Comparison of ENCODE assay signal across 1 cellular context in genomic region chr9:87793292-87793691, GRCh38.
TF ChIP-seq lines count a peak whose summit lies in the region.

No MANE protein-coding gene starts in this region.

TF ChIP-seq in HepG2, 621 proteins besides CTCF, POLR2A, EP300 and RAD21 (continued from another document and continues in another):
- 0 out of 2 replicates have a peak, but pooled peaks have one; percentile 27 for TF ChIP-seq ZNF609 (CRISPR knock-in tag; IDR thresholded peaks at IDR 0.05; ENCODE audit: borderline replicate concordance)
- peak; percentile 75; the same call in 1 of the 2 replicates for TF ChIP-seq RERE (CRISPR knock-in tag; IDR thresholded peaks at IDR 0.05; ENCODE audit: low read depth)
- no peak for TF ChIP-seq FOXC1 (CRISPR knock-in tag; IDR thresholded peaks at IDR 0.05; ENCODE audit: borderline replicate concordance)
- TF ChIP-seq SNAPC5 (CRISPR knock-in tag; IDR thresholded peaks at IDR 0.05; ENCODE audit: borderline replicate concordance), result no peak
- TF ChIP-seq UBTF (CRISPR knock-in tag; IDR thresholded peaks at IDR 0.05), result no peak
- no peak for TF ChIP-seq NFIC (IDR thresholded peaks at IDR 0.05; ENCODE audit: low read length)
- no peak for TF ChIP-seq ZFP62 (CRISPR knock-in tag; IDR thresholded peaks at IDR 0.05)
- TF ChIP-seq BORCS8-MEF2B (CRISPR knock-in tag; IDR thresholded peaks at IDR 0.05), result no peak
- TF ChIP-seq HNF4A (CRISPR knock-in tag; IDR thresholded peaks at IDR 0.05), result peak; percentile 40; the same call in 1 of the 2 replicates
- no peak for TF ChIP-seq POLR2AphosphoS5 (IDR thresholded peaks at IDR 0.05; ENCODE audit: low read depth, low read length)
- TF ChIP-seq AKNA (CRISPR knock-in tag; IDR thresholded peaks at IDR 0.05; ENCODE audit: borderline replicate concordance), result no peak
- no peak for TF ChIP-seq NCOA1 (CRISPR knock-in tag; IDR thresholded peaks at IDR 0.05)
- TF ChIP-seq ZNF558 (CRISPR knock-in tag; IDR thresholded peaks at IDR 0.05; ENCODE audit: borderline replicate concordance), result no peak
- no peak for TF ChIP-seq FOXJ3 (CRISPR knock-in tag; IDR thresholded peaks at IDR 0.05; ENCODE audit: borderline replicate concordance)
- TF ChIP-seq RBM22 (optimal IDR thresholded peaks at IDR 0.05; ENCODE audit: low read length), result no peak
- no peak for TF ChIP-seq PRDM4 (CRISPR knock-in tag; IDR thresholded peaks at IDR 0.05; ENCODE audit: borderline replicate concordance)
- TF ChIP-seq ZNF207 (IDR thresholded peaks at IDR 0.05; ENCODE audit: borderline replicate concordance), result no peak
- no peak for TF ChIP-seq ZNF639 (CRISPR knock-in tag; conservative IDR thresholded peaks at IDR 0.05)
- no peak for TF ChIP-seq SMARCC2 (IDR thresholded peaks at IDR 0.05)
- no peak for TF ChIP-seq HDAC1 (CRISPR knock-in tag; IDR thresholded peaks at IDR 0.05)
- no peak for TF ChIP-seq ZNF501 (CRISPR knock-in tag; IDR thresholded peaks at IDR 0.05)
- TF ChIP-seq NCOA5 (CRISPR knock-in tag; IDR thresholded peaks at IDR 0.05), result no peak
- TF ChIP-seq ZSCAN12 (CRISPR knock-in tag; IDR thresholded peaks at IDR 0.05), result no peak
- no peak for TF ChIP-seq ZNF430 (CRISPR knock-in tag; IDR thresholded peaks at IDR 0.05)
- TF ChIP-seq ZNF740 (CRISPR knock-in tag; IDR thresholded peaks at IDR 0.05), result no peak
- TF ChIP-seq ZNF713 (CRISPR knock-in tag; IDR thresholded peaks at IDR 0.05), result no peak
- TF ChIP-seq FOXO1 (CRISPR knock-in tag; IDR thresholded peaks at IDR 0.05), result peak; percentile 33; the same call in 1 of the 2 replicates
- no peak for TF ChIP-seq ZNF138 (CRISPR knock-in tag; IDR thresholded peaks at IDR 0.05; ENCODE audit: low read depth)
- no peak for TF ChIP-seq ZBTB38 (CRISPR knock-in tag; IDR thresholded peaks at IDR 0.05)
- no peak for TF ChIP-seq ZBTB44 (CRISPR knock-in tag; IDR thresholded peaks at IDR 0.05)
- TF ChIP-seq SRF (IDR thresholded peaks at IDR 0.05; ENCODE audit: low read depth, low read length), result peak; percentile 72; the same call in 1 of the 2 replicates
